In genomic region chr13:91154553-91154952, GRCh38 we compare ENCODE assay signal across 13 cellular contexts.
DNase-seq lines count a peak whose midpoint lies in the region; ATAC-seq, FAIRE-seq and TF ChIP-seq lines count a peak whose summit lies in the region.
"Had no signal": no experiment of that assay in that cellular context is flagged by ENCODE, and none has a peak within 500 bp of the region (broad histone marks: within the 10 kb centered on the region; RNA-seq: fewer than 3 reads in every experiment).

No MANE protein-coding gene starts in this region.

- POLR2A ChIA-PET in K562 (lab: Yijun Ruan, JAX): interaction anchor here (0.6 kb wide), 1 partner anchor 180 kb away, joined by 3 read pairs; no protein-coding TSS in a partner anchor

- no TSS peak for BruUV-seq in K562 (replicated peaks; lab: Mats Ljungman, UMichigan)

- no peak for TF ChIP-seq POLR2A in K562 (conservative IDR thresholded peaks at IDR 0.05)

- WGBS in K562 (ENCODE audit: insufficient coverage, low coverage, missing lambda C conversion rate): under 1% methylated on average over 3 of the region's 3 CpGs

- DNase-seq in CD1c-positive myeloid dendritic cell (ENCODE audit: extremely low spot score) (peak; percentile 83), NCI-H146 treated with DMSO at 0.1 percent for 48 hours (lab: John Stamatoyannopoulos, UW; ENCODE audit: unreplicated experiment) (peak; percentile 79), K562 (ENCODE audit: extremely low read depth in 1 of 4, low spot score in 3 of 4) (no peak), GM19238 (ENCODE audit: insufficient read length, low spot score) (no peak), AG08396 (ENCODE audit: low spot score) (no peak), A172 (ENCODE audit: low spot score) (no peak)
- DNase-seq: AML-193; central memory CD4-positive, alpha-beta T cell; retina; stimulated activated CD4-positive, alpha-beta T cell treated with anti-CD3 and anti-CD28 coated beads, Interleukin-4, amount 100 ng/mL, for 1 hour; stimulated activated naive CD4-positive, alpha-beta T cell had no signal

- TF ChIP-seq EP300 in K562 (IDR thresholded peaks at IDR 0.05; ENCODE audit: low read length): no peak

- no peak for FAIRE-seq in K562 (lab: Jason Lieb, UNC)

- no peak for TF ChIP-seq CTCF in K562 (IDR thresholded peaks at IDR 0.05 in 2 of 3, conservative IDR thresholded peaks at IDR 0.05 in 1 of 3; ENCODE audit: insufficient read depth in 2 of 3, low read depth in 1 of 3, low read length in 3 of 3)

- no peaks in the 10 kb centered on the region for H3K4me1 ChIP-seq in K562 (replicated peaks in 1 of 2; ENCODE audit: control insufficient read depth in 2 of 2, insufficient read depth in 2 of 2, low read length in 2 of 2)
- no peaks in the 10 kb centered on the region for H3K4me1 ChIP-seq in muscle layer of duodenum (ENCODE audit: control insufficient read depth in 1 of 2, insufficient read depth in 2 of 2, low read length in 2 of 2)

- H3K9ac ChIP-seq in K562 (ENCODE audit: insufficient read depth in 1 of 2, low read depth in 2 of 2, low read length in 2 of 2): no peak overlapping the region

- no peak overlapping the region for H3K4me2 ChIP-seq in K562 (ENCODE audit: insufficient read depth, low read length)

- no peak overlapping the region for H3K27ac ChIP-seq in K562 (ENCODE audit: extremely low read depth, low read depth, low read length)
- H3K27ac ChIP-seq in muscle layer of duodenum (ENCODE audit: low read length): peak overlapping the region; percentile 6

- H3K79me2 ChIP-seq in K562 (ENCODE audit: control insufficient read depth, insufficient read depth, low read length): no peaks in the 10 kb centered on the region

- H3K27me3 ChIP-seq in K562 (ENCODE audit: control insufficient read depth in 2 of 2, insufficient read depth in 2 of 2, low read length in 2 of 2) (no peaks in the 10 kb centered on the region), muscle layer of duodenum (ENCODE audit: low read depth, low read length) (no peaks in the 10 kb centered on the region)

- no peak overlapping the region for H2AFZ ChIP-seq in K562 (ENCODE audit: low read depth, low read length)

- H3K4me3 ChIP-seq in K562 (no peak overlapping the region), muscle layer of duodenum (ENCODE audit: low read depth in 1 of 2, low read length in 2 of 2) (peak overlapping the region in 1 of 2 donors; percentile 18)

- no peaks in the 10 kb centered on the region for H3K9me1 ChIP-seq in K562 (ENCODE audit: control insufficient read depth, insufficient read depth, low read length)

- TF ChIP-seq RAD21 in K562 (CRISPR knock-in tag; conservative IDR thresholded peaks at IDR 0.05 in 1 of 2, IDR thresholded peaks at IDR 0.05 in 1 of 2): no peak

- H3K36me3 ChIP-seq in K562 (ENCODE audit: control insufficient read depth, insufficient read depth, low read length) (no peaks in the 10 kb centered on the region), muscle layer of duodenum (ENCODE audit: control insufficient read depth in 1 of 2, insufficient read depth in 2 of 2, low read length in 2 of 2) (no peaks in the 10 kb centered on the region)

- in situ Hi-C loops in K562 (cut with MboI): no loop called here

- 0 out of 2 replicates have a peak, but pooled peaks cover 2% of the 10 kb centered on the region for H3K9me3 ChIP-seq in K562 (replicated peaks; ENCODE audit: control insufficient read depth, insufficient read depth, low read depth, low read length)
- H3K9me3 ChIP-seq in muscle layer of duodenum (ENCODE audit: control insufficient read depth in 1 of 2, low read length in 2 of 2): no peaks in the 10 kb centered on the region

- CTCF ChIA-PET in K562 (lab: Yijun Ruan, JAX; ENCODE audit: low intra/inter-chr PET ratio): no interaction called here

- no peaks in the 10 kb centered on the region for H4K20me1 ChIP-seq in K562 (replicated peaks; ENCODE audit: control insufficient read depth, insufficient read depth, low read length)

- ATAC-seq in K562 (no peak), HG03139 (IDR thresholded peaks at IDR 0.05; ENCODE audit: unreplicated experiment) (no peak)

- intact Hi-C loops in K562 (cut with micrococcal nuclease): no loop called here

TF ChIP-seq in K562, 482 proteins besides CTCF, POLR2A, EP300 and RAD21:
- TF ChIP-seq HSF4 (CRISPR knock-in tag; IDR thresholded peaks at IDR 0.05; ENCODE audit: borderline replicate concordance) (no peak), MAX (CRISPR knock-in tag; IDR thresholded peaks at IDR 0.05) (no peak), CREB3 (tag; conservative IDR thresholded peaks at IDR 0.05; ENCODE audit: low read depth) (no peak), CBX5 (IDR thresholded peaks at IDR 0.05; ENCODE audit: borderline replicate concordance, low read depth) (no peak), ETV5 (CRISPR knock-in tag; IDR thresholded peaks at IDR 0.05; ENCODE audit: low read depth) (no peak), ZBTB43 (CRISPR knock-in tag; IDR thresholded peaks at IDR 0.05) (no peak), IRF1 (CRISPR knock-in tag; IDR thresholded peaks at IDR 0.05; ENCODE audit: borderline replicate concordance) (no peak), FOXJ3 (CRISPR knock-in tag; IDR thresholded peaks at IDR 0.05) (0 out of 2 replicates have a peak, but pooled peaks have one; percentile 22), KLF1 (tag; IDR thresholded peaks at IDR 0.05) (no peak)
TF ChIP-seq in K562: peak in this region for 1.

Comparison
In these comparisons a context has a peak if more than half of its experiments do, and no peak if none do; other contexts are left out.
1. DNase-seq: peak in CD1c-positive myeloid dendritic cell (single experiment) and NCI-H146 treated with DMSO at 0.1 percent for 48 hours (single experiment); none in K562 (0 of 4), GM19238 (single experiment), AG08396 (single experiment) and A172 (single experiment).